In the genomic region with DNA sequence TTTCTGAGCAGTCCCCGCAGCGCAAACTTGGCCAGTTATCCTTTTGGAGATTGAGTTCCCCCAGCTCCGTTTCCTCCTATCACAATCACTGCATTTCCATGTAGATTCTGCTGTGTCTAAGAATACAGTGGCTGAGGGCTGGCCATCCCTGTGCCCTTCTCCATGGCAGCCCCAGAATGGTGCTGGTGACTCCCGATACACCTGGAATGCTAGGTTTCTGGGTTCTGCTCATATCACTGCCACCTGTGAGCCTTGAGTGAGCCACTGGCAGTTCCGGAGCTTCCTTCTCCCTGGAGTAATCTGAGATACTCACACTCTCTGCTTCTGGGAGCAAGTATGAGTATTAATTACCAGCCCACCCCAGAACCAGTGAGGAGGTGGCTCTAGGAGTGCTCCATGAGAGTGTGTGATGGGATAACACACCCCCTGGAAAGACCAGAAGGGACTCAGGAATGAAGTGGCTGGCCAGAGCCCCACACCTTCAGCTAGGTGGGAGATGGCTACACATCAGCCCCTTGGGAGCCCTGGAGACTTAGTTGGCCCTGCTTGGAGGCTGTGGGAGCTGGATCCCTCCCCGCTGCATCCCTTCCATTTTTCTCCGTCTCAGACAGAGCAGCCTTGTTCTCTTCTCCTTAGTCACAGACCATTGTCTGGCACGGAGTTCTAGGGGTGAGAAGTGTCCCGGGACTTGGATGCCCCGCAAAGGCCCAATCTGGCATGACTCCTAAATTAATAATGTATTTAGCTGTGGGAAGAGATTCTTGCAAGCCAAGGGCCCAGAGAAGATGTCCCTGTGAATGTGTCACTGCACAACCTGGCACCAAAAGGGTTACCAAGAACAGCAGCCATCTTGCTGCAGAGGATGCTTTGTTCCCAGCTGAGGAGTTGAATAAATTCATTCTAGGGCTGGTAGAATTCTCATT, we compare ENCODE assay signal across 14 cellular contexts. TPM values are rescaled to one million over a fixed set of nuclear protein-coding genes. Genes with fewer than 3 reads are reported as not detected.
DNase-seq lines count a peak whose midpoint lies in the region; ATAC-seq and TF ChIP-seq lines count a peak whose summit lies in the region.
"Had no signal": no experiment of that assay in that cellular context is flagged by ENCODE, and none has a peak within 500 bp of the region (broad histone marks: within the 10 kb centered on the region; RNA-seq: fewer than 3 reads in every experiment).

No MANE protein-coding gene starts in this region.

- no peak overlapping the region for H3K4me3 ChIP-seq in gastroesophageal sphincter
- H3K4me3 ChIP-seq in esophagus muscularis mucosa = no peak overlapping the region
- H3K4me3 ChIP-seq: skin epidermis had no signal

- H3K9me3 ChIP-seq in gastroesophageal sphincter (no peaks in the 10 kb centered on the region), esophagus muscularis mucosa (no peaks in the 10 kb centered on the region)

- whole genome bisulfite sequencing in gastroesophageal sphincter (ENCODE audit: low coverage in 1 of 2), 2 donors = 41 to 52% methylated on average over 4 of the region's 10 CpGs
- 68% methylated on average over 10 of the region's 10 CpGs for WGBS in esophagus muscularis mucosa

- TF ChIP-seq POLR2A in gastroesophageal sphincter (IDR thresholded peaks at IDR 0.05) (no peak), esophagus muscularis mucosa (IDR thresholded peaks at IDR 0.05; ENCODE audit: low read depth) (no peak)

- H3K4me1 ChIP-seq in gastroesophageal sphincter (peaks cover 0 to 45% (median 11%) of the 10 kb centered on the region in 3 donors), esophagus muscularis mucosa (peaks cover 22 to 52% (median 49%) of the 10 kb centered on the region in 4 donors)

- ATAC-seq in activated T-helper 17 cell treated with anti-CD3 and anti-CD28 coated beads, Interleukin-2, amount 50 U/mL, for 72 hours (replicated peaks) = no peak
- ATAC-seq in gastroesophageal sphincter (no peak), GM21423 (IDR thresholded peaks at IDR 0.05; ENCODE audit: unreplicated experiment) (no peak)

- no peak overlapping the region for H3K27ac Mint-ChIP-seq in activated T-helper 17 cell treated with anti-CD3 and anti-CD28 coated beads, Interleukin-2, amount 50 U/mL, for 72 hours
- H3K27ac Mint-ChIP-seq: B cell had no signal

- H3K27ac ChIP-seq in gastroesophageal sphincter (peak overlapping the region in 3 of 4 donors; percentile 0 to 29 (median 10)), esophagus muscularis mucosa (replicated peaks in 1 of 4) (peak overlapping the region in 2 of 4 donors; percentile 13 to 24)
- H3K27ac ChIP-seq: VCaP had no signal

- peaks cover 9% of the 10 kb centered on the region for H3K4me1 Mint-ChIP-seq in activated T-helper 17 cell treated with anti-CD3 and anti-CD28 coated beads, Interleukin-2, amount 50 U/mL, for 72 hours

- peak in 9 of 14 donors; percentile 43 to 74 (median 57) for DNase-seq in C1 segment of cervical spinal cord (lab: John Stamatoyannopoulos, UW)
- DNase-seq in nucleus accumbens (lab: John Stamatoyannopoulos, UW) = peak in 43 of 56 donors; percentile 31 to 80 (median 52)
- no peak for DNase-seq in NCI-H1694 (lab: John Stamatoyannopoulos, UW)
- no peak for DNase-seq in esophagus muscularis mucosa (ENCODE audit: extremely low spot score)
- no peak for DNase-seq in kidney tubule cell (ENCODE audit: low spot score)
- DNase-seq: effector CD8-positive, alpha-beta T cell; kidney glomerular epithelial cell; NCI-H1694 treated with DMSO at 0.1 percent for 48 hours had no signal

- H3K36me3 Mint-ChIP-seq in activated T-helper 17 cell treated with anti-CD3 and anti-CD28 coated beads, Interleukin-2, amount 50 U/mL, for 72 hours (ENCODE audit: low read depth) = peaks cover 12% of the 10 kb centered on the region

- H3K27me3 ChIP-seq in gastroesophageal sphincter = no peaks in the 10 kb centered on the region
- H3K27me3 ChIP-seq in esophagus muscularis mucosa = no peaks in the 10 kb centered on the region

- H3K36me3 ChIP-seq in gastroesophageal sphincter (peaks cover 0 to 67% of the 10 kb centered on the region in 2 donors), esophagus muscularis mucosa (peaks cover 0 to 68% (median 53%) of the 10 kb centered on the region in 4 donors)

- H3K4me3 Mint-ChIP-seq in activated T-helper 17 cell treated with anti-CD3 and anti-CD28 coated beads, Interleukin-2, amount 50 U/mL, for 72 hours = peak overlapping the region; percentile 72

- H3K27me3 Mint-ChIP-seq in activated T-helper 17 cell treated with anti-CD3 and anti-CD28 coated beads, Interleukin-2, amount 50 U/mL, for 72 hours = peaks cover 59% of the 10 kb centered on the region

- intact Hi-C loops in esophagus muscularis mucosa (cut with DNase I) = no loop called here

- no peak for TF ChIP-seq EP300 in gastroesophageal sphincter (IDR thresholded peaks at IDR 0.05)
- TF ChIP-seq EP300 in esophagus muscularis mucosa (IDR thresholded peaks at IDR 0.05) = no peak

- TF ChIP-seq CTCF in gastroesophageal sphincter (IDR thresholded peaks at IDR 0.05) (no peak), esophagus muscularis mucosa (IDR thresholded peaks at IDR 0.05) (no peak)

- H3K9me3 Mint-ChIP-seq in activated T-helper 17 cell treated with anti-CD3 and anti-CD28 coated beads, Interleukin-2, amount 50 U/mL, for 72 hours = no peaks in the 10 kb centered on the region

RNA-seq across cellular contexts. Expression of a gene that starts 4.9 kb away (rescaled TPM):
- total RNA-seq in activated T-helper 17 cell treated with anti-CD3 and anti-CD28 coated beads, Interleukin-2, amount 50 U/mL, for 72 hours = not detected
- total RNA-seq in gastroesophageal sphincter (1 to 10 TPM in 3 of 4 donors, under 1 TPM in 1; 0.07 to 5.1 (median 1.8) TPM), esophagus muscularis mucosa (1 to 10 TPM in 3 of 4 donors, under 1 TPM in 1; 0.71 to 3.7 (median 1.4) TPM)

RNA-seq across cellular contexts. Expression of a gene that starts 8.9 kb away (rescaled TPM):
- not detected for total RNA-seq in activated T-helper 17 cell treated with anti-CD3 and anti-CD28 coated beads, Interleukin-2, amount 50 U/mL, for 72 hours
- total RNA-seq in gastroesophageal sphincter (10 to 100 TPM in 1 of 4 donors, 1 to 10 TPM in 2, under 1 TPM in 1; 0.10 to 12.9 (median 2.4) TPM), esophagus muscularis mucosa (1 to 10 TPM in 3 of 4 donors, under 1 TPM in 1; 0.91 to 3.3 (median 2.0) TPM)

RNA-seq across cellular contexts. Expression of a gene that starts 18.0 kb away (rescaled TPM):
- under 1 TPM in 1 of 2 donors, not detected in 1; 0.56 TPM for total RNA-seq in activated T-helper 17 cell treated with anti-CD3 and anti-CD28 coated beads, Interleukin-2, amount 50 U/mL, for 72 hours
- total RNA-seq in gastroesophageal sphincter (10 to 100 TPM; 52.6 to 95.6 (median 63.2) TPM), esophagus muscularis mucosa (10 to 100 TPM; 56.5 to 81.1 (median 65.5) TPM)

Comparison
In these comparisons a context has a peak if more than half of its experiments do, and no peak if none do; other contexts are left out.
1. DNase-seq: peak in C1 segment of cervical spinal cord (9 of 14) and nucleus accumbens (43 of 56); none in NCI-H1694 (single experiment), esophagus muscularis mucosa (single experiment) and kidney tubule cell (single experiment).
2. RNA of a gene that starts 18.0 kb away (total RNA-seq): 56.5 to 81.1 TPM in esophagus muscularis mucosa and 52.6 to 95.6 TPM in gastroesophageal sphincter; 0.56 TPM in activated T-helper 17 cell treated with anti-CD3 and anti-CD28 coated beads, Interleukin-2, amount 50 U/mL, for 72 hours; every median in the first group is over 10 times any median in the second.